Comparison of ENCODE assay signal across 8 cellular contexts in the genomic region with DNA sequence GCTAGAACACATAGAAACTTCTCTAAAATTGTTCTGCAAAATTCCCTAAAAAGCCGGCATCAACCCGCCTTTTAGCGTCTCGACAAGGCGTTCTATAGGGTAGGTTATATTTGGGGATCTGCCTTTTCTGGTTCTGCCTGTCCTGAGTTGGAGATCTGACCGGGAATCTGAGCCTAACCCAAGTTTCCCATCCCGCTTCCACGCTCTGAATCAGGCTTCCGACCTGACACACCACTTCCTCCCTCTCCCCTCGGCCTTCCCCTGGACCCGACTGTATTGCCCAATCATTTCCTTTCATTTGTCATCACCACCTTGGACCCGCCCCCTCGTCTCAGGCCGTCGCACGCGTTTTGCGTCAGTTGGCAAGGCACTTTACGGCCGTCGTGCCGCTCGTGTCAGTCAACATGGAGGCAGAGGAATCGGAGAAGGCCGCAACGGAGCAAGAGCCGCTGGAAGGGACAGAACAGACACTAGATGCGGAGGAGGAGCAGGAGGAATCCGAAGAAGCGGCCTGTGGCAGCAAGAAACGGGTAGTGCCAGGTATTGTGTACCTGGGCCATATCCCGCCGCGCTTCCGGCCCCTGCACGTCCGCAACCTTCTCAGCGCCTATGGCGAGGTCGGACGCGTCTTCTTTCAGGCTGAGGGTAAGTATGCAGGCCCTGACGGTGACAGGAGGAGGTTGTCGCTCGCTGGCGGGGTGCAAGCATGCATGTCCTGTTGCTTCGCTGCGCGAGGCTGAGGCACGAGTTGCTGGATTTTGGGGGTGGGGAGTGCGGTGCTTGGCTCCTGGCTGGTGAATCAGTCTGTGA. TPM values are rescaled to one million over a fixed set of nuclear protein-coding genes. Genes with fewer than 3 reads are reported as not detected.
DNase-seq lines count a peak whose midpoint lies in the region; ATAC-seq and TF ChIP-seq lines count a peak whose summit lies in the region.

Gene ABT1 (plus strand): TSS at position 375 of the 810 bp plus-strand sequence. CDS start 30 bp downstream, at position 405.

- WGBS in heart right ventricle, 2 donors: 0% methylated on average over 51 of the region's 51 CpGs

- H3K9me3 ChIP-seq in heart right ventricle (no peaks in the 10 kb centered on the region), upper lobe of right lung (no peaks in the 10 kb centered on the region)

- ATAC-seq in HG02870 (IDR thresholded peaks at IDR 0.05; ENCODE audit: unreplicated experiment) (peak; percentile 79), heart right ventricle (peak; percentile 98 to 99 (median 99)), upper lobe of right lung (peak; percentile 97)

- peaks cover 0 to 39% (median 18%) of the 10 kb centered on the region in 9 donors for H3K4me1 ChIP-seq in heart right ventricle
- H3K4me1 ChIP-seq in upper lobe of right lung: peaks cover 15% of the 10 kb centered on the region

- intact Hi-C loops in heart right ventricle (cut with DNase I) (loop anchor here in 7 of 10 donors (1.0 to 10.0 kb wide), 6 partner anchors 62 to 424 kb away; partner anchors contain the start of gene ZNF322 (in 1 of the 7)), posterior cingulate gyrus (cut with DNase I) (loop anchor here (10.0 kb wide), 1 partner anchor 62 kb away; the partner anchor contains the start of gene HMGN4), upper lobe of right lung (cut with DNase I) (no loop called here)

- peak; percentile 97 for DNase-seq in GM13976 (ENCODE audit: low spot score)
- DNase-seq in NCI-H146 treated with DMSO at 0.1 percent for 48 hours (lab: John Stamatoyannopoulos, UW; ENCODE audit: unreplicated experiment): peak; percentile 98
- peak; percentile 89 to 97 (median 95) for DNase-seq in T-helper 1 cell
- DNase-seq in amniotic stem cell (lab: John Stamatoyannopoulos, UW): peak; percentile 94
- peak; percentile 97 to 99 for DNase-seq in heart right ventricle
- peak; percentile 96 to 100 (median 98) for DNase-seq in posterior cingulate gyrus
- peak; percentile 98 for DNase-seq in upper lobe of right lung

- in situ Hi-C loops in GM13976 (cut with MboI; ENCODE audit: low sequenced_read_pairs, unreplicated experiment): no loop called here

- peaks cover 0 to 33% (median 24%) of the 10 kb centered on the region in 7 donors for H3K27me3 ChIP-seq in heart right ventricle
- H3K27me3 ChIP-seq in upper lobe of right lung: peaks cover 22% of the 10 kb centered on the region

- H3K27ac ChIP-seq in heart right ventricle: peak within 1 kb of the TSS; percentile 59 to 95 (median 88)
- H3K27ac ChIP-seq in upper lobe of right lung: peak within 1 kb of the TSS; percentile 92

- no peak for TF ChIP-seq CTCF in GM13976 (IDR thresholded peaks at IDR 0.05; ENCODE audit: borderline replicate concordance, control extremely low read depth, extremely low read depth, insufficient read depth, missing control alignments)
- no peak for TF ChIP-seq CTCF in heart right ventricle (IDR thresholded peaks at IDR 0.05)
- TF ChIP-seq CTCF in upper lobe of right lung (IDR thresholded peaks at IDR 0.05): no peak

- H3K4me3 ChIP-seq in heart right ventricle (peak within 1 kb of the TSS; percentile 72 to 96 (median 87)), upper lobe of right lung (peak within 1 kb of the TSS; percentile 98)

- H3K36me3 ChIP-seq in heart right ventricle: peaks cover 0 to 33% (median 18%) of the 10 kb centered on the region in 9 donors
- peaks cover 27% of the 10 kb centered on the region for H3K36me3 ChIP-seq in upper lobe of right lung

RNA-seq across cellular contexts. Expression of gene ABT1, which starts in this region (rescaled TPM):
- total RNA-seq in heart right ventricle (10 to 100 TPM in 1 of 10 donors, 1 to 10 TPM in 9; 5.8 to 10.2 (median 7.4) TPM), upper lobe of right lung (14.4 TPM)
- polyA plus RNA-seq in heart right ventricle: 10 to 100 TPM in 1 of 2 donors, 1 to 10 TPM in 1; 6.6 to 11.7 TPM

Comparison
In these comparisons a context has a peak if more than half of its experiments do, and no peak if none do; other contexts are left out.
1. Peak in every context shown above with its lines: DNase-seq, ATAC-seq, H3K4me3 ChIP-seq and H3K27ac ChIP-seq.